ENCODE assay signal across 12 cellular contexts in genomic region chr7:31882187-31882586, GRCh38.
A peak's percentile ranks its signal among the peaks of the same experiment; 100 is the strongest.
DNase-seq lines count a peak whose midpoint lies in the region; ATAC-seq, FAIRE-seq and TF ChIP-seq lines count a peak whose summit lies in the region.
"Had no signal": no experiment of that assay in that cellular context is flagged by ENCODE, and none has a peak within 500 bp of the region (broad histone marks: within the 10 kb centered on the region; RNA-seq: fewer than 3 reads in every experiment).

No MANE protein-coding gene starts in this region.

- no peak for TF ChIP-seq RAD21 in A549 (conservative IDR thresholded peaks at IDR 0.05 in 1 of 2, IDR thresholded peaks at IDR 0.05 in 1 of 2)

- ATAC-seq in A549 = peak; percentile 70; a peak in 5 of 6 replicates
- ATAC-seq in lung (ENCODE audit: insufficient read depth, low FRiP score) = no peak
- ATAC-seq in GM18520 (IDR thresholded peaks at IDR 0.05; ENCODE audit: unreplicated experiment) = no peak
- ATAC-seq: activated CD8-positive, alpha-beta T cell treated with anti-CD3 and anti-CD28 coated beads for 36 hours; esophagus mucosa; left lung; sciatic nerve had no signal

- H3K9me3 ChIP-seq in A549 = peaks cover 4% of the 10 kb centered on the region; the same call in 1 of the 3 replicates
- no peaks in the 10 kb centered on the region for H3K9me3 ChIP-seq in lung (ENCODE audit: control insufficient read depth in 2 of 2, insufficient read depth in 1 of 2, low read length in 1 of 2)
- H3K9me3 ChIP-seq: left lung had no signal

- peaks cover 32% of the 10 kb centered on the region for H3K4me1 ChIP-seq in A549
- peaks cover 4 to 17% of the 10 kb centered on the region in 2 donors for H3K4me1 ChIP-seq in lung (ENCODE audit: control insufficient read depth in 2 of 2, insufficient read depth in 2 of 2, low read length in 2 of 2)

- no peak overlapping the region for H3K4me3 ChIP-seq in A549
- peak overlapping the region in 3 of 59 donors; percentile 3 to 12 (median 3) for H3K4me3 ChIP-seq in dorsolateral prefrontal cortex
- no peak overlapping the region for H3K4me3 ChIP-seq in lung
- H3K4me3 ChIP-seq: left lung had no signal

- CTCF ChIA-PET in A549 (lab: Yijun Ruan, JAX) = interaction anchor here (1.2 to 1.5 kb wide), 3 partner anchors 15 to 322 kb away, joined by 3 to 4 read pairs (median 4); no protein-coding TSS in a partner anchor

- H3K27me3 ChIP-seq in dorsolateral prefrontal cortex = no peaks in the 10 kb centered on the region
- H3K27me3 ChIP-seq in lung (ENCODE audit: control insufficient read depth, insufficient read depth) = no peaks in the 10 kb centered on the region
- H3K27me3 ChIP-seq: left lung had no signal

- POLR2A ChIA-PET in A549 (lab: Yijun Ruan, JAX) = no interaction called here

- TF ChIP-seq POLR2A in A549 (IDR thresholded peaks at IDR 0.05; ENCODE audit: low read length) = no peak

- H3K4me2 ChIP-seq in A549 = peak overlapping the region; percentile 57

- H3K27ac ChIP-seq in A549 (peak overlapping the region; percentile 39 to 59; a peak in 5 of 6 replicates), dorsolateral prefrontal cortex (peak overlapping the region in 37 of 59 donors; percentile 6 to 83 (median 61)), lung (ENCODE audit: low read depth in 1 of 2, low read length in 1 of 2) (peak overlapping the region; percentile 34 to 69)
- H3K27ac ChIP-seq: left lung had no signal

- DNase-seq in A549 (ENCODE audit: low read depth in 1 of 2, low spot score in 1 of 2) (peak in 1 of 2 experiments; percentile 41), LoVo (ENCODE audit: low spot score) (peak; percentile 14), dorsolateral prefrontal cortex (peak; percentile 31 to 70 (median 58)), lung (ENCODE audit: low spot score) (no peak), NCI-H510A treated with DMSO at 0.1 percent for 48 hours (lab: John Stamatoyannopoulos, UW) (no peak), SK-N-DZ (ENCODE audit: low spot score) (no peak)
- no peak for DNase-seq in stimulated activated CD8-positive, alpha-beta memory T cell treated with anti-CD3 and anti-CD28 coated beads, Interleukin-4, amount 100 ng/mL, for 48 hours
- DNase-seq: activated CD8-positive, alpha-beta T cell treated with anti-CD3 and anti-CD28 coated beads for 36 hours; left lung had no signal

- no peak for FAIRE-seq in A549 (lab: Jason Lieb, UNC)

- intact Hi-C loops in dorsolateral prefrontal cortex (cut with DNase I) = loop anchor here (5.0 to 10.0 kb wide), 7 partner anchors 95 to 323 kb away; partner anchors contain the start of gene PDE1C (in 1 of the 2)

- 56% methylated on average over 4 of the region's 4 CpGs for WGBS in A549 (ENCODE audit: missing lambda C conversion rate)
- WGBS in lung, 2 donors = 45 to 73% methylated on average over 4 of the region's 4 CpGs

- TF ChIP-seq CTCF in A549 (IDR thresholded peaks at IDR 0.05) (no peak), dorsolateral prefrontal cortex (IDR thresholded peaks at IDR 0.05 in 54 of 56, conservative IDR thresholded peaks at IDR 0.05 in 2 of 56; ENCODE audit: low read depth in 1 of 56, partially characterized antibody in 56 of 56) (peak in 29 of 56 donors; percentile 3 to 56 (median 28)), lung (IDR thresholded peaks at IDR 0.05; ENCODE audit: control extremely low read depth, extremely low read depth) (no peak)

- H3K36me3 ChIP-seq in lung (ENCODE audit: control insufficient read depth in 2 of 2, insufficient read depth in 2 of 2, low read length in 2 of 2) = no peaks in the 10 kb centered on the region
- H3K36me3 ChIP-seq: left lung had no signal

- TF ChIP-seq EP300 in A549 (IDR thresholded peaks at IDR 0.05) = no peak

TF ChIP-seq in A549, 52 proteins besides CTCF, POLR2A, EP300 and RAD21:
- no peak for TF ChIP-seq HEYL (CRISPR knock-in tag; IDR thresholded peaks at IDR 0.05)
- no peak for TF ChIP-seq MAX (IDR thresholded peaks at IDR 0.05)
- TF ChIP-seq FOXS1 (CRISPR knock-in tag; IDR thresholded peaks at IDR 0.05) = no peak
- no peak for TF ChIP-seq EHMT2 (IDR thresholded peaks at IDR 0.05; ENCODE audit: low read depth)
- TF ChIP-seq TP53 (CRISPR knock-in tag; IDR thresholded peaks at IDR 0.05) = no peak
- no peak for TF ChIP-seq RCOR1 (IDR thresholded peaks at IDR 0.05; ENCODE audit: low read depth, low read length)
- no peak for TF ChIP-seq PHF8 (IDR thresholded peaks at IDR 0.05; ENCODE audit: borderline replicate concordance, low read depth)

Comparison
In these comparisons a context has a peak if more than half of its experiments do, and no peak if none do; other contexts are left out.
1. ATAC-seq: peak in A549 (2 of 2); none in lung (single experiment) and GM18520 (single experiment).
2. DNase-seq: peak in LoVo (single experiment) and dorsolateral prefrontal cortex (10 of 10); none in lung (single experiment), stimulated activated CD8-positive, alpha-beta memory T cell treated with anti-CD3 and anti-CD28 coated beads, Interleukin-4, amount 100 ng/mL, for 48 hours (single experiment), NCI-H510A treated with DMSO at 0.1 percent for 48 hours (single experiment) and SK-N-DZ (single experiment).
3. CTCF ChIP-seq: peak in dorsolateral prefrontal cortex (29 of 56); none in A549 (single experiment) and lung (single experiment).
4. Peak in every context shown above with its lines, with median percentiles within 50 percentile points of each other: H3K27ac ChIP-seq.